In genomic region chr5:39104221-39104620, GRCh38 we compare ENCODE assay signal across 17 cellular contexts. TPM values are rescaled to one million over a fixed set of nuclear protein-coding genes. Genes with fewer than 3 reads are reported as not detected.
A peak's percentile ranks its signal among the peaks of the same experiment; 100 is the strongest.
DNase-seq lines count a peak whose midpoint lies in the region; ATAC-seq lines count a peak whose summit lies in the region.
"Had no signal": no experiment of that assay in that cellular context is flagged by ENCODE, and none has a peak within 500 bp of the region (broad histone marks: within the 10 kb centered on the region; RNA-seq: fewer than 3 reads in every experiment).

No MANE protein-coding gene starts in this region.

- H3K4me3 Mint-ChIP-seq in activated naive CD8-positive, alpha-beta T cell = no peak overlapping the region
- H3K4me3 Mint-ChIP-seq in activated naive CD8-positive, alpha-beta T cell treated with anti-CD3 and anti-CD28 coated beads for 36 hours = no peak overlapping the region
- no peak overlapping the region for H3K4me3 Mint-ChIP-seq in activated T-helper 17 cell treated with anti-CD3 and anti-CD28 coated beads, Interleukin-2, amount 50 U/mL, for 72 hours
- no peak overlapping the region for H3K4me3 Mint-ChIP-seq in stimulated activated effector memory CD8-positive, alpha-beta T cell treated with anti-CD3 and anti-CD28 coated beads, Interleukin-12 subunit alpha, Interleukin-12 subunit beta, amount 100 ng/mL, for 72 hours

- H3K4me1 Mint-ChIP-seq in activated naive CD8-positive, alpha-beta T cell (ENCODE audit: low read depth) = peaks cover 33% of the 10 kb centered on the region
- peaks cover 28% of the 10 kb centered on the region for H3K4me1 Mint-ChIP-seq in activated naive CD8-positive, alpha-beta T cell treated with anti-CD3 and anti-CD28 coated beads for 36 hours
- H3K4me1 Mint-ChIP-seq in activated T-helper 17 cell treated with anti-CD3 and anti-CD28 coated beads, Interleukin-2, amount 50 U/mL, for 72 hours = peaks cover 36% of the 10 kb centered on the region
- peaks cover 18% of the 10 kb centered on the region for H3K4me1 Mint-ChIP-seq in stimulated activated effector memory CD8-positive, alpha-beta T cell treated with anti-CD3 and anti-CD28 coated beads, Interleukin-12 subunit alpha, Interleukin-12 subunit beta, amount 100 ng/mL, for 72 hours

- peak overlapping the region; percentile 82 for H3K27ac Mint-ChIP-seq in activated naive CD8-positive, alpha-beta T cell
- H3K27ac Mint-ChIP-seq in activated naive CD8-positive, alpha-beta T cell treated with anti-CD3 and anti-CD28 coated beads for 36 hours = no peak overlapping the region
- peak overlapping the region; percentile 45 for H3K27ac Mint-ChIP-seq in activated T-helper 17 cell treated with anti-CD3 and anti-CD28 coated beads, Interleukin-2, amount 50 U/mL, for 72 hours
- H3K27ac Mint-ChIP-seq in stimulated activated effector memory CD8-positive, alpha-beta T cell treated with anti-CD3 and anti-CD28 coated beads, Interleukin-12 subunit alpha, Interleukin-12 subunit beta, amount 100 ng/mL, for 72 hours = peak overlapping the region; percentile 32

- no peak for DNase-seq in activated naive CD8-positive, alpha-beta T cell treated with anti-CD3 and anti-CD28 coated beads for 36 hours
- peak; percentile 18 for DNase-seq in ELF-1 (ENCODE audit: low read depth, low spot score)
- DNase-seq in stimulated activated effector memory CD8-positive, alpha-beta T cell treated with anti-CD3 and anti-CD28 coated beads, Interleukin-12 subunit alpha, Interleukin-12 subunit beta, amount 100 ng/mL, for 72 hours (ENCODE audit: low spot score in 2 of 2) = no peak
- no peak for DNase-seq in stimulated activated CD8-positive, alpha-beta memory T cell treated with anti-CD3 and anti-CD28 coated beads, Interleukin-4, amount 100 ng/mL, for 48 hours
- DNase-seq: C1 segment of cervical spinal cord; Calu3; DND-41; GF-D8; GM23248; NCI-H1048; NCI-H345; NCI-H69; NK-92 treated with Interleukin-12 subunit alpha and Interleukin-12 subunit beta, amount 100 ng/mL, for 24 hours; OCI-M1 had no signal

- no peaks in the 10 kb centered on the region for H3K27me3 Mint-ChIP-seq in activated naive CD8-positive, alpha-beta T cell
- H3K27me3 Mint-ChIP-seq in activated naive CD8-positive, alpha-beta T cell treated with anti-CD3 and anti-CD28 coated beads for 36 hours = no peaks in the 10 kb centered on the region
- no peaks in the 10 kb centered on the region for H3K27me3 Mint-ChIP-seq in activated T-helper 17 cell treated with anti-CD3 and anti-CD28 coated beads, Interleukin-2, amount 50 U/mL, for 72 hours

- no peak for ATAC-seq in activated T-helper 17 cell treated with anti-CD3 and anti-CD28 coated beads, Interleukin-2, amount 50 U/mL, for 72 hours (replicated peaks)
- no peak for ATAC-seq in stimulated activated effector memory CD8-positive, alpha-beta T cell treated with anti-CD3 and anti-CD28 coated beads, Interleukin-12 subunit alpha, Interleukin-12 subunit beta, amount 100 ng/mL, for 72 hours
- no peak for ATAC-seq in HG03457 (IDR thresholded peaks at IDR 0.05; ENCODE audit: unreplicated experiment)

- no peaks in the 10 kb centered on the region for H3K9me3 Mint-ChIP-seq in activated naive CD8-positive, alpha-beta T cell (ENCODE audit: low read depth)
- no peaks in the 10 kb centered on the region for H3K9me3 Mint-ChIP-seq in activated naive CD8-positive, alpha-beta T cell treated with anti-CD3 and anti-CD28 coated beads for 36 hours
- H3K9me3 Mint-ChIP-seq in activated T-helper 17 cell treated with anti-CD3 and anti-CD28 coated beads, Interleukin-2, amount 50 U/mL, for 72 hours = no peaks in the 10 kb centered on the region
- H3K9me3 Mint-ChIP-seq in stimulated activated effector memory CD8-positive, alpha-beta T cell treated with anti-CD3 and anti-CD28 coated beads, Interleukin-12 subunit alpha, Interleukin-12 subunit beta, amount 100 ng/mL, for 72 hours = no peaks in the 10 kb centered on the region

- H3K36me3 Mint-ChIP-seq in activated naive CD8-positive, alpha-beta T cell = peaks cover 5% of the 10 kb centered on the region
- peaks cover 10% of the 10 kb centered on the region for H3K36me3 Mint-ChIP-seq in activated naive CD8-positive, alpha-beta T cell treated with anti-CD3 and anti-CD28 coated beads for 36 hours
- peaks cover 73% of the 10 kb centered on the region for H3K36me3 Mint-ChIP-seq in activated T-helper 17 cell treated with anti-CD3 and anti-CD28 coated beads, Interleukin-2, amount 50 U/mL, for 72 hours (ENCODE audit: low read depth)
- peaks cover 60% of the 10 kb centered on the region for H3K36me3 Mint-ChIP-seq in stimulated activated effector memory CD8-positive, alpha-beta T cell treated with anti-CD3 and anti-CD28 coated beads, Interleukin-12 subunit alpha, Interleukin-12 subunit beta, amount 100 ng/mL, for 72 hours

RNA-seq across cellular contexts. Expression of gene RICTOR, which starts 30.0 kb away (rescaled TPM):
- 10 to 100 TPM; 19.7 to 21.5 TPM for total RNA-seq in activated naive CD8-positive, alpha-beta T cell treated with anti-CD3 and anti-CD28 coated beads for 36 hours
- 10 to 100 TPM; 35.1 to 84.8 TPM for total RNA-seq in activated T-helper 17 cell treated with anti-CD3 and anti-CD28 coated beads, Interleukin-2, amount 50 U/mL, for 72 hours
